18 cellular contexts compared by ENCODE assay signal in the genomic region with DNA sequence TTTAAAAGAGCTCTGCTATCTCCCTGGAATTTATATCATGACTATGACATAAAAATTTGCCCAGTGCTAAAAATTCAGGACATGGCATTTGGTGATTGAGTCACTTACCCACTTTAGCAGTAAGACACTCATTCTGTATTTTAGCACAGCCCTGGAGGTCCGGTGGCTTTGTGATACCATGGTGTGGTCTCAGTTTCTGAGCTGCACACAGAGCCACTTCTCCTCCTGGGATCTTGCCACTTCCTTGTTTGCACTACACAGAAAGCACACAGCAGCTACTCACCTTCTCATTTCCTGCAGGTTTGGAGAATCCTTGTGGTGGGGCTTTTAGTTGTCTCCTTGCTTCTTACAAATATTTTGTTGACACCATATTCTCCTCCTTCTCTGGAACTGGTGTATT. TPM values are rescaled to one million over a fixed set of nuclear protein-coding genes. Genes with fewer than 3 reads are reported as not detected.
"Had no signal": no experiment of that assay in that cellular context is flagged by ENCODE, and none has a peak within 500 bp of the region (broad histone marks: within the 10 kb centered on the region; RNA-seq: fewer than 3 reads in every experiment).

No MANE protein-coding gene starts in this region.

RNA-seq across cellular contexts. Expression of gene GYPB, which starts 41.1 kb away (rescaled TPM):
- total RNA-seq: dermis microvascular lymphatic vessel endothelial cell, esophagus squamous epithelium, left lobe of liver, lower leg skin, mammary epithelial cell, natural killer cell, ovary, psoas muscle, renal cortical epithelial cell, right cardiac atrium, sigmoid colon, thoracic aorta, transverse colon, ureter, vagina had no signal
- polyA plus RNA-seq: heart right ventricle, immature natural killer cell, mammary epithelial cell, neural cell, ovary, right cardiac atrium, sigmoid colon had no signal
